23 cellular contexts compared by ENCODE assay signal in the genomic region with DNA sequence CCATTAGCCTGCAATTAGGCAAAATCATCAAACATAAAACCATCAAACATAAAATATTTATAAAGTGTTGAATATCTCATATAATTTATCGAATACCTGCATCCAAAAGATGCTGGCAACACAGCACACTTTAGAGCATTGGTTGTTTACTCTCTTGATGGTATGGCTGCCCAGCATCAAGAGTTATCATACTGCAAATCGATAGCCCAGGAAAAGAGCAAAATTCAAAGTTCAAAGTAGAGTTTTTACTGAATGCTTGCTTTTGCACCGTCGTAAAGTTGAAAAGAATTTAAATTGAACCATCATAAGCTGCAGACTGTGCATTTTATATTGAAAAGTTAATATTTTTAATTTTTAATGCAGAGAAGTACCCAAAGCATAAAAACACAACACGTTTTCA. TPM values are rescaled to one million over a fixed set of nuclear protein-coding genes. Genes with fewer than 3 reads are reported as not detected.
DNase-seq lines count a peak whose midpoint lies in the region; ATAC-seq and TF ChIP-seq lines count a peak whose summit lies in the region.
"Had no signal": no experiment of that assay in that cellular context is flagged by ENCODE, and none has a peak within 500 bp of the region (broad histone marks: within the 10 kb centered on the region; RNA-seq: fewer than 3 reads in every experiment).

No MANE protein-coding gene starts in this region.

- peak overlapping the region; percentile 10 for H3K4me3 Mint-ChIP-seq in activated T-cell treated with anti-CD3 and anti-CD28 coated beads, Interleukin-2, amount 50 U/mL, for 24 hours
- H3K4me3 Mint-ChIP-seq in activated T-cell treated with anti-CD3 and anti-CD28 coated beads, Interleukin-2, amount 50 U/mL, for 4 hours, result no peak overlapping the region
- peak overlapping the region; percentile 80 for H3K4me3 Mint-ChIP-seq in activated T-helper 17 cell treated with anti-CD3 and anti-CD28 coated beads, Interleukin-2, amount 50 U/mL, for 72 hours
- H3K4me3 Mint-ChIP-seq in stimulated activated memory B cell treated with anti-CD40 and anti-IgM and Interleukin-4, amounts not matched to agents 10 μg/mL and 1 μg/mL and 100 μg/mL, for 72 hours, result no peak overlapping the region
- H3K4me3 Mint-ChIP-seq: CD14-positive monocyte had no signal

- H3K27ac Mint-ChIP-seq in activated T-cell treated with anti-CD3 and anti-CD28 coated beads, Interleukin-2, amount 50 U/mL, for 24 hours, result no peak overlapping the region
- no peak overlapping the region for H3K27ac Mint-ChIP-seq in activated T-helper 17 cell treated with anti-CD3 and anti-CD28 coated beads, Interleukin-2, amount 50 U/mL, for 72 hours
- peak overlapping the region; percentile 39 for H3K27ac Mint-ChIP-seq in stimulated activated memory B cell treated with anti-CD40 and anti-IgM and Interleukin-4, amounts not matched to agents 10 μg/mL and 1 μg/mL and 100 μg/mL, for 72 hours

- WGBS in liver, result 36% methylated on average over 5 of the region's 5 CpGs

- H3K9ac ChIP-seq in liver (ENCODE audit: low read depth in 1 of 2, low read length in 2 of 2), result no peak overlapping the region

- peaks cover 96% of the 10 kb centered on the region for H3K36me3 Mint-ChIP-seq in activated T-cell treated with anti-CD3 and anti-CD28 coated beads, Interleukin-2, amount 50 U/mL, for 24 hours (ENCODE audit: low read depth)
- peaks cover 56% of the 10 kb centered on the region for H3K36me3 Mint-ChIP-seq in activated T-cell treated with anti-CD3 and anti-CD28 coated beads, Interleukin-2, amount 50 U/mL, for 4 hours (ENCODE audit: insufficient read depth)
- peaks cover 93% of the 10 kb centered on the region for H3K36me3 Mint-ChIP-seq in activated T-helper 17 cell treated with anti-CD3 and anti-CD28 coated beads, Interleukin-2, amount 50 U/mL, for 72 hours (ENCODE audit: low read depth)
- peaks cover 46% of the 10 kb centered on the region for H3K36me3 Mint-ChIP-seq in stimulated activated memory B cell treated with anti-CD40 and anti-IgM and Interleukin-4, amounts not matched to agents 10 μg/mL and 1 μg/mL and 100 μg/mL, for 72 hours

- H3K27ac ChIP-seq in liver (ENCODE audit: low read depth in 1 of 2, low read length in 2 of 2), result no peak overlapping the region
- H3K27ac ChIP-seq: RWPE1 had no signal

- H3K4me1 Mint-ChIP-seq in activated T-cell treated with anti-CD3 and anti-CD28 coated beads, Interleukin-2, amount 50 U/mL, for 24 hours (ENCODE audit: low read depth), result peaks cover 83% of the 10 kb centered on the region
- H3K4me1 Mint-ChIP-seq in activated T-cell treated with anti-CD3 and anti-CD28 coated beads, Interleukin-2, amount 50 U/mL, for 4 hours (ENCODE audit: low read depth), result peaks cover 68% of the 10 kb centered on the region
- H3K4me1 Mint-ChIP-seq in activated T-helper 17 cell treated with anti-CD3 and anti-CD28 coated beads, Interleukin-2, amount 50 U/mL, for 72 hours, result peaks cover 44% of the 10 kb centered on the region
- peaks cover 62% of the 10 kb centered on the region for H3K4me1 Mint-ChIP-seq in stimulated activated memory B cell treated with anti-CD40 and anti-IgM and Interleukin-4, amounts not matched to agents 10 μg/mL and 1 μg/mL and 100 μg/mL, for 72 hours

- peak in 1 of 2 donors; percentile 12 for TF ChIP-seq RAD21 in liver (IDR thresholded peaks at IDR 0.05)

- no peaks in the 10 kb centered on the region for H3K27me3 ChIP-seq in liver (ENCODE audit: control insufficient read depth in 4 of 4, insufficient read depth in 4 of 4, low read length in 3 of 4)
- H3K27me3 ChIP-seq: BE2C had no signal

- H3K4me1 ChIP-seq in liver (ENCODE audit: control insufficient read depth in 4 of 4, insufficient read depth in 4 of 4, low read length in 3 of 4), result peaks cover 4 to 82% (median 57%) of the 10 kb centered on the region in 4 donors
- H3K4me1 ChIP-seq: BE2C had no signal

- H3K27me3 Mint-ChIP-seq in activated T-cell treated with anti-CD3 and anti-CD28 coated beads, Interleukin-2, amount 50 U/mL, for 24 hours, result no peaks in the 10 kb centered on the region
- H3K27me3 Mint-ChIP-seq in activated T-cell treated with anti-CD3 and anti-CD28 coated beads, Interleukin-2, amount 50 U/mL, for 4 hours (ENCODE audit: low read depth), result no peaks in the 10 kb centered on the region
- no peaks in the 10 kb centered on the region for H3K27me3 Mint-ChIP-seq in activated T-helper 17 cell treated with anti-CD3 and anti-CD28 coated beads, Interleukin-2, amount 50 U/mL, for 72 hours
- H3K27me3 Mint-ChIP-seq in stimulated activated memory B cell treated with anti-CD40 and anti-IgM and Interleukin-4, amounts not matched to agents 10 μg/mL and 1 μg/mL and 100 μg/mL, for 72 hours, result no peaks in the 10 kb centered on the region

- ATAC-seq in activated T-cell treated with anti-CD3 and anti-CD28 coated beads, Interleukin-2, amount 50 U/mL, for 4 hours, result no peak
- no peak for ATAC-seq in activated T-helper 17 cell treated with anti-CD3 and anti-CD28 coated beads, Interleukin-2, amount 50 U/mL, for 72 hours (replicated peaks)
- no peak for ATAC-seq in stimulated activated memory B cell treated with anti-CD40 and anti-IgM and Interleukin-4, amounts not matched to agents 10 μg/mL and 1 μg/mL and 100 μg/mL, for 72 hours
- ATAC-seq: Panc1 had no signal

- no peak for DNase-seq in activated T-cell treated with anti-CD3 and anti-CD28 coated beads, Interleukin-2, amount 50 U/mL, for 24 hours
- DNase-seq in activated T-cell treated with anti-CD3 and anti-CD28 coated beads, Interleukin-2, amount 50 U/mL, for 4 hours, result no peak
- DNase-seq in occipital lobe (lab: John Stamatoyannopoulos, UW) (no peak), NCI-H748 (lab: John Stamatoyannopoulos, UW; ENCODE audit: unreplicated experiment) (no peak)
- DNase-seq: 8988T, ACHN, BE2C, DMS153, DND-41, HCEC 1CT, NCI-H1092, NCI-H1417 treated with DMSO at 0.1 percent for 48 hours, NCI-H1694 treated with DMSO at 0.1 percent for 48 hours, NCI-H2081, NCI-H2227 treated with DMSO at 0.1 percent for 48 hours, NCI-H526 treated with DMSO at 0.1 percent for 48 hours, SHP77 had no signal

- H3K9me3 ChIP-seq in liver (ENCODE audit: control insufficient read depth in 4 of 4, low read length in 3 of 4), result no peaks in the 10 kb centered on the region
- H3K9me3 ChIP-seq: BE2C had no signal

- no peak overlapping the region for H3K4me3 ChIP-seq in liver (ENCODE audit: low read depth in 1 of 3, low read length in 3 of 3)

- peaks cover 19 to 72% (median 53%) of the 10 kb centered on the region in 4 donors for H3K36me3 ChIP-seq in liver (ENCODE audit: control insufficient read depth in 4 of 4, insufficient read depth in 3 of 4, low read depth in 1 of 4, low read length in 3 of 4)

- TF ChIP-seq CTCF in liver (IDR thresholded peaks at IDR 0.05; ENCODE audit: low read depth, low read length, missing input control), result no peak

- peaks cover 2% of the 10 kb centered on the region for H3K9me3 Mint-ChIP-seq in activated T-cell treated with anti-CD3 and anti-CD28 coated beads, Interleukin-2, amount 50 U/mL, for 24 hours
- H3K9me3 Mint-ChIP-seq in activated T-cell treated with anti-CD3 and anti-CD28 coated beads, Interleukin-2, amount 50 U/mL, for 4 hours, result no peaks in the 10 kb centered on the region
- H3K9me3 Mint-ChIP-seq in activated T-helper 17 cell treated with anti-CD3 and anti-CD28 coated beads, Interleukin-2, amount 50 U/mL, for 72 hours, result no peaks in the 10 kb centered on the region
- no peaks in the 10 kb centered on the region for H3K9me3 Mint-ChIP-seq in stimulated activated memory B cell treated with anti-CD40 and anti-IgM and Interleukin-4, amounts not matched to agents 10 μg/mL and 1 μg/mL and 100 μg/mL, for 72 hours
- H3K9me3 Mint-ChIP-seq: CD14-positive monocyte had no signal

TF ChIP-seq in liver, 16 proteins besides CTCF, POLR2A, EP300 and RAD21 (continues in another document):
- peak; percentile 87 to 91 for TF ChIP-seq HNF4A (conservative IDR thresholded peaks at IDR 0.05)
- TF ChIP-seq NR2F2 (IDR thresholded peaks at IDR 0.05), result no peak
- TF ChIP-seq TAF1 (conservative IDR thresholded peaks at IDR 0.05), result no peak
- TF ChIP-seq, protein P1, sequence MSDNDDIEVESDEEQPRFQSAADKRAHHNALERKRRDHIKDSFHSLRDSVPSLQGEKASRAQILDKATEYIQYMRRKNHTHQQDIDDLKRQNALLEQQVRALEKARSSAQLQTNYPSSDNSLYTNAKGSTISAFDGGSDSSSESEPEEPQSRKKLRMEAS (IDR thresholded peaks at IDR 0.05), result peak; percentile 22
- no peak for TF ChIP-seq FOXA1 (IDR thresholded peaks at IDR 0.05)

RNA-seq across cellular contexts. Expression of a gene that starts 4.2 kb away (rescaled TPM):
- total RNA-seq in activated T-cell treated with anti-CD3 and anti-CD28 coated beads, Interleukin-2, amount 50 U/mL, for 4 hours, result 1 to 10 TPM in 1 of 3 donors, under 1 TPM in 2; 0.33 to 1.1 (median 0.73) TPM
- 1 to 10 TPM in 1 of 2 donors, under 1 TPM in 1; 0.28 to 1.4 TPM for total RNA-seq in activated T-helper 17 cell treated with anti-CD3 and anti-CD28 coated beads, Interleukin-2, amount 50 U/mL, for 72 hours
- total RNA-seq in liver (1 to 10 TPM; 1.0 to 4.6 TPM), occipital lobe (0.62 TPM)
- polyA plus RNA-seq in liver, result 1 to 10 TPM; 1.6 to 1.8 TPM

RNA-seq across cellular contexts. Expression of a gene that starts 10.1 kb away (rescaled TPM):
- total RNA-seq in activated T-cell treated with anti-CD3 and anti-CD28 coated beads, Interleukin-2, amount 50 U/mL, for 4 hours, result 100 to 1,000 TPM in 1 of 3 donors, 10 to 100 TPM in 2; 74.8 to 115 (median 94.5) TPM
- 100 to 1,000 TPM; 226 to 258 TPM for total RNA-seq in activated T-helper 17 cell treated with anti-CD3 and anti-CD28 coated beads, Interleukin-2, amount 50 U/mL, for 72 hours
- total RNA-seq in liver (100 to 1,000 TPM; 137 to 156 TPM), occipital lobe (26.4 TPM)
- polyA plus RNA-seq in liver, result 100 to 1,000 TPM; 266 to 349 TPM

RNA-seq across cellular contexts. Expression of a gene that starts 32.6 kb away (rescaled TPM):
- under 1 TPM in 1 of 3 donors, not detected in 2; 0.20 TPM for total RNA-seq in activated T-cell treated with anti-CD3 and anti-CD28 coated beads, Interleukin-2, amount 50 U/mL, for 4 hours
- total RNA-seq in activated T-helper 17 cell treated with anti-CD3 and anti-CD28 coated beads, Interleukin-2, amount 50 U/mL, for 72 hours, result under 1 TPM in 1 of 2 donors, not detected in 1; 0.16 TPM
- total RNA-seq in liver (under 1 TPM; 0.17 to 0.33 TPM), occipital lobe (16.7 TPM)
- polyA plus RNA-seq in liver, result under 1 TPM; 0.10 to 0.13 TPM

Comparison
In these comparisons a context has a peak if more than half of its experiments do, and no peak if none do; other contexts are left out.
1. H3K4me3 Mint-ChIP-seq: peak in activated T-cell treated with anti-CD3 and anti-CD28 coated beads, Interleukin-2, amount 50 U/mL, for 24 hours (single experiment) and activated T-helper 17 cell treated with anti-CD3 and anti-CD28 coated beads, Interleukin-2, amount 50 U/mL, for 72 hours (single experiment); none in activated T-cell treated with anti-CD3 and anti-CD28 coated beads, Interleukin-2, amount 50 U/mL, for 4 hours (single experiment) and stimulated activated memory B cell treated with anti-CD40 and anti-IgM and Interleukin-4, amounts not matched to agents 10 μg/mL and 1 μg/mL and 100 μg/mL, for 72 hours (single experiment).
2. RNA of a gene that starts 32.6 kb away (total RNA-seq): 16.7 TPM in occipital lobe (single experiment); 0.17 to 0.33 TPM in liver, 0.16 TPM in activated T-helper 17 cell treated with anti-CD3 and anti-CD28 coated beads, Interleukin-2, amount 50 U/mL, for 72 hours and 0.20 TPM in activated T-cell treated with anti-CD3 and anti-CD28 coated beads, Interleukin-2, amount 50 U/mL, for 4 hours; every median in the first group is over 10 times any median in the second.